Comparison of ENCODE assay signal across 23 cellular contexts in genomic region chr19:12224676-12225075, GRCh38.
"Had no signal": no experiment of that assay in that cellular context is flagged by ENCODE, and none has a peak within 500 bp of the region (broad histone marks: within the 10 kb centered on the region; RNA-seq: fewer than 3 reads in every experiment).

No MANE protein-coding gene starts in this region.

- H3K27me3 Mint-ChIP-seq: activated naive CD8-positive, alpha-beta T cell treated with anti-CD3 and anti-CD28 coated beads, Interleukin-2, amount 10 ng/mL, durations not matched to agents 7 days and 5 days; central memory CD8-positive, alpha-beta T cell had no signal

- H3K4me1 Mint-ChIP-seq: activated naive CD8-positive, alpha-beta T cell treated with anti-CD3 and anti-CD28 coated beads, Interleukin-2, amount 10 ng/mL, durations not matched to agents 7 days and 5 days; central memory CD8-positive, alpha-beta T cell; WTC11 had no signal

- H3K4me3 Mint-ChIP-seq: activated CD8-positive, alpha-beta T cell treated with anti-CD3 and anti-CD28 coated beads, Interleukin-2, amount 10 ng/mL, durations not matched to agents 7 days and 5 days; activated naive CD8-positive, alpha-beta T cell treated with anti-CD3 and anti-CD28 coated beads, Interleukin-2, amount 10 ng/mL, durations not matched to agents 7 days and 5 days; central memory CD8-positive, alpha-beta T cell; T-helper 2 cell treated with Interferon-gamma antibody and Interleukin-4, amounts not matched to agents 5 μg/mL and 100 μg/mL, for 36 hours; WTC11 had no signal

- H3K9me3 Mint-ChIP-seq: central memory CD8-positive, alpha-beta T cell had no signal

- ATAC-seq: activated CD8-positive, alpha-beta T cell treated with anti-CD3 and anti-CD28 coated beads, Interleukin-2, amount 10 ng/mL, durations not matched to agents 7 days and 5 days; body of pancreas; SK-N-SH treated with all-trans-retinoic acid at 6 μM for 48 hours; WTC11 had no signal

- H3K27ac Mint-ChIP-seq: activated CD8-positive, alpha-beta T cell treated with anti-CD3 and anti-CD28 coated beads, Interleukin-2, amount 10 ng/mL, durations not matched to agents 7 days and 5 days; activated naive CD8-positive, alpha-beta T cell treated with anti-CD3 and anti-CD28 coated beads, Interleukin-2, amount 10 ng/mL, durations not matched to agents 7 days and 5 days; T-helper 2 cell treated with Interferon-gamma antibody and Interleukin-4, amounts not matched to agents 5 μg/mL and 100 μg/mL, for 36 hours; WTC11 had no signal

- DNase-seq: activated CD4-positive, alpha-beta T cell treated with anti-CD3 and anti-CD28 coated beads for 48 hours; activated CD4-positive, alpha-beta T cell treated with anti-CD3 and anti-CD28 coated beads, Interleukin-2, amount 50 U/mL, for 4 hours; activated CD4-positive, CD25-positive, alpha-beta regulatory T cell treated with anti-CD3 and anti-CD28 coated beads, Interleukin-2, amount 50 U/mL, for 72 hours; activated CD8-positive, alpha-beta memory T cell treated with anti-CD3 and anti-CD28 coated beads, Interleukin-2, amount 50 U/mL, for 48 hours; activated CD8-positive, alpha-beta T cell treated with anti-CD3 and anti-CD28 coated beads, Interleukin-2, amount 10 ng/mL, durations not matched to agents 7 days and 5 days; activated naive CD4-positive, alpha-beta T cell treated with anti-CD3 and anti-CD28 coated beads, Interleukin-2, amount 50 U/mL, for 16 hours; activated naive CD8-positive, alpha-beta T cell treated with anti-CD3 and anti-CD28 coated beads, Interleukin-2, amount 10 ng/mL, durations not matched to agents 7 days and 5 days; activated T-cell treated with anti-CD3 and anti-CD28 coated beads, Interleukin-2, amount 50 U/mL, for 1 hour; aorta; body of pancreas; KG1; NCI-H1092; NCI-H1417; NCI-H1694; NCI-H2029; NCI-H524; Peyer's patch; SHP77; SW 1271 had no signal
